In the genomic region with DNA sequence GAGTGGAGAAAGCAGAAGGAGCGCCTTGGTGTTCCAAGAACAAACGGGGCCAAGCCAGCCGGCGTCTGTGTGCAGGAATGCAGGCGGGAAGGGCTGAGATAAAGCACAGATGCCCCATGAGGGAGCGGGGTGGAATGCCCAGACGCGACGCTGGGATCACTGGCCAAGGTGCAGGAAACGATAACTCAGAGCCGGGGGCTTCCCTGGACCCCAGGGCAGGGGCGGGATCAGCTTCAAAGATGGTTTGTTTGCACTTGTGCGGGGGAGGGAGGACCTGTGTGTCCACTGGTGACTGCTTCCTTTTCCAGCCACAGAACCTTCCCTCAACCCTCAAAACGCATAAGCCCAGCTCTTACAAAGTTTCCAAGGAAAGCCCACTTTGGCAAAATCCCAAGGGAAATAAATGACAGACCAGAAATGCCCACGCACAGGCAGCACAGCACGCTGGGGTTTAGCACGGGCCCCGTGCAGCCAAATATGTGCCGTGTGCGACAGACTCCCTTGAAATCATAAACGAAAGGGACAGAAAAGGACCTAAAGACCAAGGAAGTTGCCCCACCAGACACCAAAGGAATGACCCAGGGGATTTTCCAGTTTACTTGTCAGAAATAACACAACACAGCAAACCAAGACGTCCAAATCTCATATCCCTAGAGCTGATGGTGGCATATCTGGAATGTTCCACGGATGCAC, we compare ENCODE assay signal across 1 cellular context.
TF ChIP-seq lines count a peak whose summit lies in the region.

No MANE protein-coding gene starts in this region.

TF ChIP-seq in HepG2, 621 proteins besides CTCF, POLR2A, EP300 and RAD21 (continued from another document and continues in another):
- TF ChIP-seq PATZ1 (CRISPR knock-in tag; IDR thresholded peaks at IDR 0.05) (peak; percentile 100), SIN3A (IDR thresholded peaks at IDR 0.05; ENCODE audit: borderline replicate concordance, low read depth, low read length) (0 out of 2 replicates have a peak, but pooled peaks have one; percentile 51), DDIT3 (CRISPR knock-in tag; IDR thresholded peaks at IDR 0.05) (0 out of 2 replicates have a peak, but pooled peaks have one; percentile 18), ZNF460 (CRISPR knock-in tag; IDR thresholded peaks at IDR 0.05; ENCODE audit: borderline replicate concordance) (no peak), ZNF670 (CRISPR knock-in tag; IDR thresholded peaks at IDR 0.05; ENCODE audit: borderline replicate concordance) (peak; percentile 89), KLF9 (CRISPR knock-in tag; IDR thresholded peaks at IDR 0.05; ENCODE audit: low read depth) (no peak), CREM (IDR thresholded peaks at IDR 0.05) (peak; percentile 68; the same call in 1 of the 2 replicates), CREM (CRISPR knock-in tag; IDR thresholded peaks at IDR 0.05) (no peak), GMEB2 (CRISPR knock-in tag; IDR thresholded peaks at IDR 0.05; ENCODE audit: low read depth) (no peak), ATF7-NPFF (CRISPR knock-in tag; IDR thresholded peaks at IDR 0.05; ENCODE audit: low read depth) (no peak; the same call in 1 of the 2 replicates), ZNF207 (IDR thresholded peaks at IDR 0.05; ENCODE audit: borderline replicate concordance) (no peak), ZNF746 (CRISPR knock-in tag; IDR thresholded peaks at IDR 0.05) (peak; percentile 89), ZNF513 (CRISPR knock-in tag; conservative IDR thresholded peaks at IDR 0.05) (0 out of 2 replicates have a peak, but pooled peaks have one; percentile 42), DZIP1 (CRISPR knock-in tag; IDR thresholded peaks at IDR 0.05) (no peak), FOXK2 (IDR thresholded peaks at IDR 0.05) (no peak), ZNF878 (CRISPR knock-in tag; IDR thresholded peaks at IDR 0.05) (peak; percentile 35; the same call in 1 of the 2 replicates), MXD1 (CRISPR knock-in tag; IDR thresholded peaks at IDR 0.05) (peak; percentile 67; the same call in 1 of the 2 replicates), THYN1 (CRISPR knock-in tag; IDR thresholded peaks at IDR 0.05; ENCODE audit: borderline replicate concordance, low read depth) (no peak), ZNF484 (CRISPR knock-in tag; IDR thresholded peaks at IDR 0.05; ENCODE audit: borderline replicate concordance, low read depth) (no peak)
- TF ChIP-seq, protein P1, sequence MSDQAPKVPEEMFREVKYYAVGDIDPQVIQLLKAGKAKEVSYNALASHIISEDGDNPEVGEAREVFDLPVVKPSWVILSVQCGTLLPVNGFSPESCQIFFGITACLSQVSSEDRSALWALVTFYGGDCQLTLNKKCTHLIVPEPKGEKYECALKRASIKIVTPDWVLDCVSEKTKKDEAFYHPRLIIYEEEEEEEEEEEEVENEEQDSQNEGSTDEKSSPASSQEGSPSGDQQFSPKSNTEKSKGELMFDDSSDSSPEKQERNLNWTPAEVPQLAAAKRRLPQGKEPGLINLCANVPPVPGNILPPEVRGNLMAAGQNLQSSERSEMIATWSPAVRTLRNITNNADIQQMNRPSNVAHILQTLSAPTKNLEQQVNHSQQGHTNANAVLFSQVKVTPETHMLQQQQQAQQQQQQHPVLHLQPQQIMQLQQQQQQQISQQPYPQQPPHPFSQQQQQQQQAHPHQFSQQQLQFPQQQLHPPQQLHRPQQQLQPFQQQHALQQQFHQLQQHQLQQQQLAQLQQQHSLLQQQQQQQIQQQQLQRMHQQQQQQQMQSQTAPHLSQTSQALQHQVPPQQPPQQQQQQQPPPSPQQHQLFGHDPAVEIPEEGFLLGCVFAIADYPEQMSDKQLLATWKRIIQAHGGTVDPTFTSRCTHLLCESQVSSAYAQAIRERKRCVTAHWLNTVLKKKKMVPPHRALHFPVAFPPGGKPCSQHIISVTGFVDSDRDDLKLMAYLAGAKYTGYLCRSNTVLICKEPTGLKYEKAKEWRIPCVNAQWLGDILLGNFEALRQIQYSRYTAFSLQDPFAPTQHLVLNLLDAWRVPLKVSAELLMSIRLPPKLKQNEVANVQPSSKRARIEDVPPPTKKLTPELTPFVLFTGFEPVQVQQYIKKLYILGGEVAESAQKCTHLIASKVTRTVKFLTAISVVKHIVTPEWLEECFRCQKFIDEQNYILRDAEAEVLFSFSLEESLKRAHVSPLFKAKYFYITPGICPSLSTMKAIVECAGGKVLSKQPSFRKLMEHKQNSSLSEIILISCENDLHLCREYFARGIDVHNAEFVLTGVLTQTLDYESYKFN (CRISPR knock-in tag; conservative IDR thresholded peaks at IDR 0.05) = peak; percentile 96
- TF ChIP-seq, protein P2, sequence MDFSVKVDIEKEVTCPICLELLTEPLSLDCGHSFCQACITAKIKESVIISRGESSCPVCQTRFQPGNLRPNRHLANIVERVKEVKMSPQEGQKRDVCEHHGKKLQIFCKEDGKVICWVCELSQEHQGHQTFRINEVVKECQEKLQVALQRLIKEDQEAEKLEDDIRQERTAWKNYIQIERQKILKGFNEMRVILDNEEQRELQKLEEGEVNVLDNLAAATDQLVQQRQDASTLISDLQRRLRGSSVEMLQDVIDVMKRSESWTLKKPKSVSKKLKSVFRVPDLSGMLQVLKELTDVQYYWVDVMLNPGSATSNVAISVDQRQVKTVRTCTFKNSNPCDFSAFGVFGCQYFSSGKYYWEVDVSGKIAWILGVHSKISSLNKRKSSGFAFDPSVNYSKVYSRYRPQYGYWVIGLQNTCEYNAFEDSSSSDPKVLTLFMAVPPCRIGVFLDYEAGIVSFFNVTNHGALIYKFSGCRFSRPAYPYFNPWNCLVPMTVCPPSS (IDR thresholded peaks at IDR 0.05) = no peak
- TF ChIP-seq, protein P3, sequence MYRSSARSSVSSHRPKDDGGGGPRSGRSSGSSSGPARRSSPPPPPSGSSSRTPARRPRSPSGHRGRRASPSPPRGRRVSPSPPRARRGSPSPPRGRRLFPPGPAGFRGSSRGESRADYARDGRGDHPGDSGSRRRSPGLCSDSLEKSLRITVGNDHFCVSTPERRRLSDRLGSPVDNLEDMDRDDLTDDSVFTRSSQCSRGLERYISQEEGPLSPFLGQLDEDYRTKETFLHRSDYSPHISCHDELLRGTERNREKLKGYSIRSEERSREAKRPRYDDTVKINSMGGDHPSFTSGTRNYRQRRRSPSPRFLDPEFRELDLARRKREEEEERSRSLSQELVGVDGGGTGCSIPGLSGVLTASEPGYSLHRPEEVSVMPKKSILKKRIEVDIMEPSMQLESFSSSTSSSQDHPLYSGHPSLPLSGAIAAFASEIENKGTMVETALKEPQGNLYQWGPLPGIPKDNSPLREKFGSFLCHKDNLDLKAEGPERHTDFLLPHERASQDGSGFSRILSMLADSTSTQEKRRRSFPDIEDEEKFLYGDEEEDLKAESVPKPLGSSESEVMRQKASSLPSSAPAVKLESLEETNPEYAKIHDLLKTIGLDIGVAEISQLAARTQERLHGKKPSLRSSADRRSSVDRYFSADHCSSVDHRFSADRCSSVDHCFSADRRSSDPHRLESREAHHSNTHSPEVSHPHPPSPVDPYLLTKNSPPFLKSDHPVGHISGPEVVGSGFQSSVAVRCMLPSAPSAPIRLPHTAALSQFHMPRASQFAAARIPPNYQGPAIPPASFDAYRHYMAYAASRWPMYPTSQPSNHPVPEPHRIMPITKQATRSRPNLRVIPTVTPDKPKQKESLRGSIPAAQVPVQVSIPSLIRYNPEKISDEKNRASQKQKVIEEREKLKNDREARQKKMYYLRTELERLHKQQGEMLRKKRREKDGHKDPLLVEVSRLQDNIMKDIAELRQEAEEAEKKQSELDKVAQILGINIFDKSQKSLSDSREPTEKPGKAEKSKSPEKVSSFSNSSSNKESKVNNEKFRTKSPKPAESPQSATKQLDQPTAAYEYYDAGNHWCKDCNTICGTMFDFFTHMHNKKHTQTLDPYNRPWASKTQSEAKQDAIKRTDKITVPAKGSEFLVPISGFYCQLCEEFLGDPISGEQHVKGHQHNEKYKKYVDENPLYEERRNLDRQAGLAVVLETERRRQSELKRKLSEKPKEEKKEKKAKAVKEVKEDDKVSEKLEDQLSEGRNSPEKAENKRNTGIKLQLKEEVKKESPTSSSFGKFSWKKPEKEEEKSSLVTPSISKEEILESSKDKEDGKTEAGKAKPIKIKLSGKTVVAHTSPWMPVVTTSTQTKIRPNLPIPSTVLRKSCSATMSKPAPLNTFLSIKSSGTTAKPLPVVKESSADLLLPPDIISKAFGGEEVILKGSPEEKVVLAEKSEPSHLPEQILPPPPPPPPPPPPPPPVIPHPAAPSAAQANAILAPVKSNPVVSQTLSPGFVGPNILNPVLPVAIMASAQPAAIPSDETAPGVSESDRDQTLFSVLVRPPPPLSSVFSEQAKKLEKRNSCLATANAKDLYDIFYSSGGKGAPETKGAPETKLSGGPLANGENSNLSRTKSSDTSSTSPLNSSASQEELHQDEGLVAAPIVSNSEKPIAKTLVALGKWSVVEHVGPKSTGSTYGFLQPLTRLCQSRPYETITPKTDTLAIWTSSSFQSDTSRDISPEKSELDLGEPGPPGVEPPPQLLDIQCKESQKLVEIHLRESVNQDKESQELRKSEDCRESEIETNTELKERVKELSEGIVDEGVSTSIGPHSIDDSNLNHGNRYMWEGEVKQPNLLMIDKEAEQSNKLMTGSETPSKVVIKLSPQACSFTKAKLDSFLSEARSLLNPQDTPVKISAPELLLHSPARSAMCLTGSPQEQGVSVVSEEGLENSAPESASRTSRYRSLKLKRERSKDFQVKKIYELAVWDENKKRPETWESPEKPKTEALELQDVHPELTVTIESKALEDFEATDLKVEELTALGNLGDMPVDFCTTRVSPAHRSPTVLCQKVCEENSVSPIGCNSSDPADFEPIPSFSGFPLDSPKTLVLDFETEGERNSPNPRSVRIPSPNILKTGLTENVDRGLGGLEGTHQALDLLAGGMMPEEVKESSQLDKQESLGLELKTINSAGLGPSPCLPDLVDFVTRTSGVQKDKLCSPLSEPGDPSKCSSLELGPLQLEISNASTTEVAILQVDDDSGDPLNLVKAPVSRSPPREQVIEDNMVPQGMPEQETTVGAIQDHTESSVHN (CRISPR knock-in tag; IDR thresholded peaks at IDR 0.05) = no peak
- TF ChIP-seq, protein P4, sequence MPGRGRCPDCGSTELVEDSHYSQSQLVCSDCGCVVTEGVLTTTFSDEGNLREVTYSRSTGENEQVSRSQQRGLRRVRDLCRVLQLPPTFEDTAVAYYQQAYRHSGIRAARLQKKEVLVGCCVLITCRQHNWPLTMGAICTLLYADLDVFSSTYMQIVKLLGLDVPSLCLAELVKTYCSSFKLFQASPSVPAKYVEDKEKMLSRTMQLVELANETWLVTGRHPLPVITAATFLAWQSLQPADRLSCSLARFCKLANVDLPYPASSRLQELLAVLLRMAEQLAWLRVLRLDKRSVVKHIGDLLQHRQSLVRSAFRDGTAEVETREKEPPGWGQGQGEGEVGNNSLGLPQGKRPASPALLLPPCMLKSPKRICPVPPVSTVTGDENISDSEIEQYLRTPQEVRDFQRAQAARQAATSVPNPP (CRISPR knock-in tag; IDR thresholded peaks at IDR 0.05) = no peak
